ENCODE assay signal across 20 cellular contexts in the genomic region with DNA sequence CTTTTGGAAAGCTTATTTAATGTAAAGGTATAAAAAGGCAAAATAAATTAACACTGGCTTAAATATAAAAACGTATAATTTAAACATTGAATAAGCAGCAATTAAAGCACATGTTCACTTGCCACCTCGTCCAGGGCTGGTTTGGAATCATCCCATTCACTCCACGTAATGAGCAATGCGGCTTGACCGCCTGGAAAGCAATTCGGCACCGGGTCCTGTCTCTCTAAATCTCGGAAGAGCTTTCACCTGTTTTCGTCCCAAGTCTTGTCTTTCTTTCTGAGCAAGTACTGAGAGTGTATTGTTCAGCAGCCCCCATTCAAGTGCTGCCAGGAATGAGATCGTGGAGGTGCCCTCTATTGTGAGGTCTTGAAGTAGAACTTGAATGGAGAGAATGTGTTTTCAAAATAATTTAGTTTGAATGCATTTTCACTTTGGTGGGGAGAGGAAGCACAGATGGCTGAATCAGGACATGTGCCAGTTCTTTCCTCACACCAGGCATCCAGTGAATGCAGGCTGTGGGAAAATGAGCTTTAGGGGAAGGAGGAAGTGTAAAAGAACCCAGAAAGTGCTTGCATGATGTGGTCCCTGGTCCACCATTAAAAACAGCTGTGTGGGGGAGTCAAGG.
DNase-seq lines count a peak whose midpoint lies in the region; TF ChIP-seq lines count a peak whose summit lies in the region.
"Had no signal": no experiment of that assay in that cellular context is flagged by ENCODE, and none has a peak within 500 bp of the region (broad histone marks: within the 10 kb centered on the region; RNA-seq: fewer than 3 reads in every experiment).

No MANE protein-coding gene starts in this region.

- H3K27ac Mint-ChIP-seq in endothelial cell (ENCODE audit: unreplicated experiment), result peak overlapping the region; percentile 16
- H3K27ac Mint-ChIP-seq in nephron progenitor cell, result peak overlapping the region; percentile 81

- peaks cover 54% of the 10 kb centered on the region for H3K4me1 ChIP-seq in BLaER1
- H3K4me1 ChIP-seq: testis had no signal

- H3K4me3 ChIP-seq in BLaER1, result peak overlapping the region; percentile 34
- H3K4me3 ChIP-seq: body of pancreas, hepatocyte, testis had no signal

- H3K4me2 ChIP-seq in BLaER1, result peak overlapping the region; percentile 82
- H3K4me2 ChIP-seq: hepatocyte had no signal

- H3K9me3 Mint-ChIP-seq in endothelial cell (ENCODE audit: unreplicated experiment) (no peaks in the 10 kb centered on the region), nephron progenitor cell (no peaks in the 10 kb centered on the region)

- H3K27ac ChIP-seq in BLaER1, result peak overlapping the region; percentile 70
- H3K27ac ChIP-seq: body of pancreas, hepatocyte, parathyroid adenoma, testis had no signal

- H3K27me3 ChIP-seq in BLaER1, result no peaks in the 10 kb centered on the region
- H3K27me3 ChIP-seq: body of pancreas, hepatocyte, testis had no signal

- DNase-seq in OCI-M1 (lab: John Stamatoyannopoulos, UW) (peak; percentile 9), endothelial cell (ENCODE audit: low spot score) (no peak), nephron progenitor cell (no peak), NCI-H187 treated with DMSO at 0.1 percent for 48 hours (lab: John Stamatoyannopoulos, UW) (no peak), NCI-H510A treated with DMSO at 0.1 percent for 48 hours (lab: John Stamatoyannopoulos, UW) (no peak), NAMALWA (ENCODE audit: low spot score) (no peak)
- DNase-seq in activated CD4-positive, alpha-beta T cell treated with anti-CD3 and anti-CD28 coated beads for 4 hours, result no peak
- DNase-seq: activated CD4-positive, alpha-beta T cell treated with anti-CD3 and anti-CD28 coated beads, Interleukin-2, amount 50 U/mL, for 1 hour; activated naive CD4-positive, alpha-beta T cell treated with Interleukin-2 at 50 U/mL for 16 hours; kidney; NCI-H2081; NCI-H69; small intestine; stimulated activated CD4-positive, alpha-beta T cell treated with anti-CD3 and anti-CD28 coated beads, Interleukin-4, amount 100 ng/mL, for 4 hours; stimulated activated CD8-positive, alpha-beta memory T cell treated with anti-CD3 and anti-CD28 coated beads, Interleukin-4, amount 100 ng/mL, for 48 hours; testis had no signal

- H3K27me3 Mint-ChIP-seq in endothelial cell (ENCODE audit: unreplicated experiment) (peaks cover 6% of the 10 kb centered on the region), nephron progenitor cell (ENCODE audit: low read depth, poor library complexity) (no peaks in the 10 kb centered on the region)

- TF ChIP-seq CTCF in endothelial cell (IDR thresholded peaks at IDR 0.05; ENCODE audit: unreplicated experiment) (no peak), nephron progenitor cell (IDR thresholded peaks at IDR 0.05) (no peak)

- H3K9me3 ChIP-seq in BLaER1, result no peaks in the 10 kb centered on the region
- H3K9me3 ChIP-seq: body of pancreas, testis had no signal

- H3K4me1 Mint-ChIP-seq in endothelial cell (ENCODE audit: unreplicated experiment), result peaks cover 21% of the 10 kb centered on the region
- H3K4me1 Mint-ChIP-seq in nephron progenitor cell, result peaks cover 38% of the 10 kb centered on the region

- no peaks in the 10 kb centered on the region for H3K36me3 ChIP-seq in BLaER1

- H3K4me3 Mint-ChIP-seq in endothelial cell (ENCODE audit: unreplicated experiment) (no peak overlapping the region), nephron progenitor cell (no peak overlapping the region)

- no peaks in the 10 kb centered on the region for H3K36me3 Mint-ChIP-seq in endothelial cell (ENCODE audit: low read depth, unreplicated experiment)
- no peaks in the 10 kb centered on the region for H3K36me3 Mint-ChIP-seq in nephron progenitor cell (ENCODE audit: low read depth)

- H3K9ac ChIP-seq in BLaER1, result no peak overlapping the region; the same call in 1 of the 2 replicates
- H3K9ac ChIP-seq: parathyroid adenoma had no signal

- H4K20me1 ChIP-seq in BLaER1, result no peaks in the 10 kb centered on the region
